21 cellular contexts compared by ENCODE assay signal in genomic region chr2:231937057-231937456, GRCh38. TPM values are rescaled to one million over a fixed set of nuclear protein-coding genes. Genes with fewer than 3 reads are reported as not detected.
DNase-seq lines count a peak whose midpoint lies in the region; ATAC-seq and TF ChIP-seq lines count a peak whose summit lies in the region.
"Had no signal": no experiment of that assay in that cellular context is flagged by ENCODE, and none has a peak within 500 bp of the region (broad histone marks: within the 10 kb centered on the region; RNA-seq: fewer than 3 reads in every experiment).

No MANE protein-coding gene starts in this region.

- H3K36me3 ChIP-seq in stomach, result no peaks in the 10 kb centered on the region
- H3K36me3 ChIP-seq: BE2C; BLaER1 treated with 17β-estradiol and CSF1 and Interleukin-3, amounts not matched to agents 10 nM and 100 nM; HAP-1 had no signal

- H3K27ac ChIP-seq in stomach, result no peak overlapping the region
- H3K27ac ChIP-seq: 22Rv1; BLaER1 treated with 17β-estradiol and CSF1 and Interleukin-3, amounts not matched to agents 10 nM and 100 nM had no signal

- peaks cover 0 to 3% (median 0%) of the 10 kb centered on the region in 3 donors for H3K27me3 ChIP-seq in stomach
- H3K27me3 ChIP-seq: BE2C had no signal

- TF ChIP-seq EP300 in stomach (IDR thresholded peaks at IDR 0.05), result no peak

- WGBS in stomach, 5 donors, result 94 to 97% (median 95%) methylated on average over 7 of the region's 7 CpGs

- H3K4me3 ChIP-seq in stomach, result no peak overlapping the region
- H3K4me3 ChIP-seq: BLaER1 treated with 17β-estradiol and CSF1 and Interleukin-3, amounts not matched to agents 10 nM and 100 nM; HAP-1 had no signal

- TF ChIP-seq CTCF in stomach (IDR thresholded peaks at IDR 0.05), result no peak

- H3K4me1 ChIP-seq in stomach, result no peaks in the 10 kb centered on the region
- H3K4me1 ChIP-seq: HAP-1 had no signal

- ATAC-seq in Right ventricle myocardium superior (ENCODE audit: poor library complexity) (no peak), left lobe of liver (no peak), GM18873 (IDR thresholded peaks at IDR 0.05; ENCODE audit: low FRiP score, unreplicated experiment) (no peak)

- DNase-seq in cardiac septum (ENCODE audit: low spot score) (peak; percentile 39), Right ventricle myocardium superior (no peak), left lobe of liver (ENCODE audit: low spot score) (peak; percentile 4), stomach (peak; percentile 20), glomerular visceral epithelial cell (ENCODE audit: extremely low spot score) (no peak)
- DNase-seq: AML-193; BE2C; CD4-positive, alpha-beta T cell; CD8-positive, alpha-beta memory T cell; DMS 273 treated with DMSO at 0.1 percent for 48 hours; DMS79; EL; GF-D8; GOT3; HFFc6 had no signal

- TF ChIP-seq POLR2A in stomach (IDR thresholded peaks at IDR 0.05), result no peak

- intact Hi-C loops in cardiac septum (cut with DNase I) (no loop called here), Right ventricle myocardium superior (cut with DNase I) (no loop called here), stomach (cut with DNase I; ENCODE audit: low total_unique reads) (no loop called here)

- no peaks in the 10 kb centered on the region for H3K9me3 ChIP-seq in stomach
- H3K9me3 ChIP-seq: BE2C; BLaER1 treated with 17β-estradiol and CSF1 and Interleukin-3, amounts not matched to agents 10 nM and 100 nM; HAP-1 had no signal

RNA-seq across cellular contexts. Expression of gene NPPC, which starts 10.9 kb away (rescaled TPM):
- total RNA-seq in cardiac septum (0.30 TPM), Right ventricle myocardium superior (7.7 TPM), left lobe of liver (not detected), stomach (1 to 10 TPM in 1 of 5 donors, not detected in 4; 2.9 TPM)
- 1 to 10 TPM in 1 of 3 donors, not detected in 2; 4.0 TPM for polyA plus RNA-seq in stomach
- total RNA-seq: CD8-positive, alpha-beta memory T cell; HFFc6 had no signal
- polyA plus RNA-seq: AG04450; CD14-positive monocyte; CD8-positive, alpha-beta memory T cell had no signal

RNA-seq across cellular contexts. Expression of gene DIS3L2, which starts 24.5 kb away (rescaled TPM):
- total RNA-seq in cardiac septum (18.6 TPM), Right ventricle myocardium superior (17.6 TPM), left lobe of liver (14.1 TPM), stomach (100 to 1,000 TPM in 1 of 5 donors, 10 to 100 TPM in 4; 17.7 to 124 (median 51.8) TPM)
- polyA plus RNA-seq in stomach, result 10 to 100 TPM; 10.4 to 17.2 (median 13.5) TPM

Comparison
In these comparisons a context has a peak if more than half of its experiments do, and no peak if none do; other contexts are left out.
1. DNase-seq: peak in cardiac septum (single experiment), left lobe of liver (single experiment) and stomach (single experiment); none in Right ventricle myocardium superior (single experiment) and glomerular visceral epithelial cell (single experiment).